Comparison of ENCODE assay signal across 34 cellular contexts in genomic region chr1:95983831-95984230, GRCh38.
"Had no signal": no experiment of that assay in that cellular context is flagged by ENCODE, and none has a peak within 500 bp of the region (broad histone marks: within the 10 kb centered on the region; RNA-seq: fewer than 3 reads in every experiment).

No MANE protein-coding gene starts in this region.

- H3K9me3 ChIP-seq: MG63 had no signal

- H3K27ac ChIP-seq: KMS-11 had no signal

- H3K4me2 ChIP-seq: KMS-11 had no signal

- H3K9ac ChIP-seq: KMS-11 had no signal

- DNase-seq: Karpas-422, Kasumi-1, MG63, MM.1S, MV-4-11, NCI-H1048, NCI-H1092, NCI-H1092 treated with DMSO at 0.1 percent for 48 hours, NCI-H1105, NCI-H1105 treated with DMSO at 0.1 percent for 48 hours, NCI-H1417, NCI-H1417 treated with DMSO at 0.1 percent for 48 hours, NCI-H1436, NCI-H1436 treated with DMSO at 0.1 percent for 48 hours, NCI-H146, NCI-H1694, NCI-H1694 treated with DMSO at 0.1 percent for 48 hours, NCI-H187, NCI-H187 treated with DMSO at 0.1 percent for 48 hours, NCI-H1930, NCI-H2029, NCI-H2029 treated with DMSO at 0.1 percent for 48 hours, NCI-H2081, NCI-H2081 treated with DMSO at 0.1 percent for 48 hours, NCI-H2107, NCI-H2171, NCI-H2171 treated with DMSO at 0.1 percent for 48 hours, NCI-H2227 treated with DMSO at 0.1 percent for 48 hours, NCI-H226, NCI-H345, NCI-H446, NCI-H446 treated with DMSO at 0.1 percent for 48 hours, NCI-H510A had no signal

- H3K36me3 ChIP-seq: MG63 had no signal

- H3K4me3 ChIP-seq: MG63 had no signal
